Comparison of ENCODE assay signal across 1 cellular context in the genomic region with DNA sequence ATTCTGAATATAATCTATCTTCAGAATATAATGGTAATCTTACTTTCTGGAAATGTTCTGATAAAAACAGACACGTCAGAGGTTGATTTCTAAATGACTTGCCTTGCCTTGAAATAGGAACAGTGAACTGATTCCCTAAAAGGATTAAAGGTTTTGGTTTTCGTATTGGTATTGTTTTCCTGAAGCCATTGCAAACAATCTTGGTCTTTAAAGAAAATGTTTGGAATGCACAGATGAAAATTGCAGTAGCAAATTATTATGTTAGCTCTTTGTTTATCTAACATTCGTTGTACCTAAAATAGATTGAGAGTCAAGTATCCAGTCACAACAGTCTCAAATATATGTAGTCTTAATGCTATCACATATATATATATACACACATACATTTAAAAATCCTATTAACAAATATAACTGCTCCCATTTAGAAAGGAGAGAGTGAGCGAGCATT.
TF ChIP-seq lines count a peak whose summit lies in the region.

No MANE protein-coding gene starts in this region.

TF ChIP-seq in endothelial cell of umbilical vein, 7 proteins besides CTCF, POLR2A, EP300 and RAD21 (continued from another document):
- TF ChIP-seq JUN (IDR thresholded peaks at IDR 0.05; ENCODE audit: borderline replicate concordance, insufficient read depth, insufficient read length, low read depth) (no peak), EZH2 (IDR thresholded peaks at IDR 0.05; ENCODE audit: borderline replicate concordance, low read depth, low read length, severe bottlenecking) (no peak), POLR2AphosphoS5 (IDR thresholded peaks at IDR 0.05; ENCODE audit: insufficient read depth, low read depth, low read length) (no peak)
